In genomic region chr2:120132691-120133090, GRCh38 we compare ENCODE assay signal across 22 cellular contexts.
DNase-seq lines count a peak whose midpoint lies in the region; ATAC-seq, FAIRE-seq and TF ChIP-seq lines count a peak whose summit lies in the region.
"Had no signal": no experiment of that assay in that cellular context is flagged by ENCODE, and none has a peak within 500 bp of the region (broad histone marks: within the 10 kb centered on the region; RNA-seq: fewer than 3 reads in every experiment).

No MANE protein-coding gene starts in this region.

- H3K36me3 ChIP-seq in SJSA1 (0 out of 2 replicates have a peak, but pooled peaks cover 3% of the 10 kb centered on the region), astrocyte (ENCODE audit: insufficient read depth, low read length) (no peaks in the 10 kb centered on the region), mesenchymal stem cell (ENCODE audit: control insufficient read depth in 1 of 2, insufficient read depth in 2 of 2, low read depth in 1 of 2, low read length in 2 of 2) (no peaks in the 10 kb centered on the region), skeletal muscle satellite cell (ENCODE audit: insufficient read depth, low read length) (no peaks in the 10 kb centered on the region)

- no peak overlapping the region for H2BK5ac ChIP-seq in mesenchymal stem cell (ENCODE audit: low read depth, low read length, poor library complexity, severe bottlenecking)

- H3K27ac Mint-ChIP-seq in astrocyte (ENCODE audit: unreplicated experiment) = peak overlapping the region; percentile 92
- H3K27ac Mint-ChIP-seq in effector memory CD8-positive, alpha-beta T cell = no peak overlapping the region
- H3K27ac Mint-ChIP-seq: CD4-positive, alpha-beta memory T cell had no signal

- peaks cover 9% of the 10 kb centered on the region for H3K9me3 Mint-ChIP-seq in astrocyte (ENCODE audit: unreplicated experiment)
- H3K9me3 Mint-ChIP-seq in effector memory CD8-positive, alpha-beta T cell = peaks cover 5 to 16% of the 10 kb centered on the region in 2 donors

- H2BK120ac ChIP-seq in mesenchymal stem cell (ENCODE audit: low read depth, low read length) = no peak overlapping the region

- no peaks in the 10 kb centered on the region for H3K79me1 ChIP-seq in mesenchymal stem cell (replicated peaks; ENCODE audit: low read length, poor library complexity, severe bottlenecking)

- ATAC-seq in GM19397 (IDR thresholded peaks at IDR 0.05; ENCODE audit: unreplicated experiment) = no peak
- no peak for ATAC-seq in effector memory CD8-positive, alpha-beta T cell (replicated peaks)
- ATAC-seq in HG03439 (IDR thresholded peaks at IDR 0.05; ENCODE audit: unreplicated experiment) = no peak
- ATAC-seq: A549, Right ventricle myocardium inferior had no signal

- H3K4ac ChIP-seq in mesenchymal stem cell (ENCODE audit: low read depth in 1 of 2, low read length in 2 of 2) = peak overlapping the region in 1 of 2 experiments; percentile 7

- H3K14ac ChIP-seq in mesenchymal stem cell (ENCODE audit: low read length in 2 of 2) = no peak overlapping the region

- no peak overlapping the region for H4K8ac ChIP-seq in mesenchymal stem cell (ENCODE audit: low read length)

- H2BK12ac ChIP-seq in mesenchymal stem cell (ENCODE audit: low read length in 2 of 2) = no peak overlapping the region

- no peak for DNase-seq in SJSA1 (ENCODE audit: low read depth in 1 of 2, low spot score in 2 of 2)
- peak; percentile 12 for DNase-seq in astrocyte (ENCODE audit: low read depth)
- DNase-seq in mesenchymal stem cell = peak; percentile 12
- no peak for DNase-seq in effector memory CD8-positive, alpha-beta T cell
- DNase-seq: C1 segment of cervical spinal cord; CD4-positive, alpha-beta memory T cell; COR-L47; NCI-H1048; NCI-H1417; NCI-H1930; NCI-H446 treated with DMSO at 0.1 percent for 48 hours; NCI-H526; PC-9; SJCRH30 had no signal

- H3K4me3 ChIP-seq in SJSA1 (no peak overlapping the region), astrocyte (ENCODE audit: insufficient read depth, low read depth, low read length) (no peak overlapping the region), mesenchymal stem cell (ENCODE audit: insufficient read depth in 1 of 2, low read depth in 1 of 2, low read length in 2 of 2) (no peak overlapping the region), skeletal muscle satellite cell (ENCODE audit: low read length) (no peak overlapping the region)
- H3K4me3 ChIP-seq: A549, PC-9, SJCRH30 had no signal

- H3K23ac ChIP-seq in mesenchymal stem cell (ENCODE audit: low read length in 2 of 2) = no peak overlapping the region

- H2AFZ ChIP-seq in astrocyte (ENCODE audit: low read depth, low read length) (no peak overlapping the region), mesenchymal stem cell (ENCODE audit: low read depth, low read length) (no peak overlapping the region)
- H2AFZ ChIP-seq: PC-9 had no signal

- H3K9ac ChIP-seq in astrocyte (ENCODE audit: low read length) = peak overlapping the region; percentile 28
- H3K9ac ChIP-seq in mesenchymal stem cell (ENCODE audit: low read length) = no peak overlapping the region
- H3K9ac ChIP-seq in skeletal muscle satellite cell (ENCODE audit: low read depth, low read length) = no peak overlapping the region

- H3K27me3 Mint-ChIP-seq in astrocyte (ENCODE audit: low read depth, unreplicated experiment) = no peaks in the 10 kb centered on the region
- H3K27me3 Mint-ChIP-seq in effector memory CD8-positive, alpha-beta T cell = peaks cover 0 to 25% of the 10 kb centered on the region in 2 donors

- H3K4me1 ChIP-seq in SJSA1 (replicated peaks) = peaks cover 32% of the 10 kb centered on the region
- peaks cover 23% of the 10 kb centered on the region for H3K4me1 ChIP-seq in astrocyte (ENCODE audit: insufficient read depth, low read length)
- H3K4me1 ChIP-seq in mesenchymal stem cell (ENCODE audit: control insufficient read depth, insufficient read depth, low read depth, low read length) = peaks cover 6% of the 10 kb centered on the region
- H3K4me1 ChIP-seq in skeletal muscle satellite cell (ENCODE audit: control insufficient read depth, insufficient read depth, low read length) = peaks cover 32% of the 10 kb centered on the region
- H3K4me1 ChIP-seq: SJCRH30 had no signal

- peaks cover 34% of the 10 kb centered on the region for H3K4me1 Mint-ChIP-seq in astrocyte (ENCODE audit: low read depth, unreplicated experiment)
- H3K4me1 Mint-ChIP-seq in effector memory CD8-positive, alpha-beta T cell (ENCODE audit: low read depth in 2 of 2) = no peaks in the 10 kb centered on the region
- H3K4me1 Mint-ChIP-seq: CD4-positive, alpha-beta memory T cell had no signal

- H3K27ac ChIP-seq in SJSA1 (peak overlapping the region; percentile 31), astrocyte (ENCODE audit: low read depth, low read length) (peak overlapping the region; percentile 55), mesenchymal stem cell (ENCODE audit: low read length, poor library complexity, severe bottlenecking) (peak overlapping the region; percentile 66)
- H3K27ac ChIP-seq: HL-60, SJCRH30 had no signal

- TF ChIP-seq CTCF in astrocyte (IDR thresholded peaks at IDR 0.05; ENCODE audit: insufficient read depth, low read depth, low read length) = no peak

- no peak overlapping the region for H3K18ac ChIP-seq in mesenchymal stem cell (ENCODE audit: low read depth in 1 of 2, low read length in 2 of 2)

- H2BK15ac ChIP-seq in mesenchymal stem cell (ENCODE audit: low read depth, poor library complexity, severe bottlenecking) = no peak overlapping the region

- H4K20me1 ChIP-seq in astrocyte (ENCODE audit: insufficient read depth, low read length) = no peaks in the 10 kb centered on the region

- H3K4me2 ChIP-seq in astrocyte (ENCODE audit: low read length) (peak overlapping the region; percentile 68), mesenchymal stem cell (ENCODE audit: low read length, poor library complexity, severe bottlenecking) (no peak overlapping the region), skeletal muscle satellite cell (ENCODE audit: low read length) (peak overlapping the region; percentile 38)
- H3K4me2 ChIP-seq: A549 had no signal

- H3K79me2 ChIP-seq in astrocyte (ENCODE audit: insufficient read depth, low read length) = no peaks in the 10 kb centered on the region

- 100% methylated on average over 1 of the region's 1 CpG for WGBS in mesenchymal stem cell

- H3K9me3 ChIP-seq in SJSA1 (replicated peaks) (no peaks in the 10 kb centered on the region), astrocyte (ENCODE audit: insufficient read depth, low read depth, low read length) (no peaks in the 10 kb centered on the region), mesenchymal stem cell (ENCODE audit: control insufficient read depth, low read length) (no peaks in the 10 kb centered on the region), skeletal muscle satellite cell (replicated peaks; ENCODE audit: low read length) (no peaks in the 10 kb centered on the region)
- H3K9me3 ChIP-seq: A549 had no signal

- H4K91ac ChIP-seq in mesenchymal stem cell (ENCODE audit: low read length) = no peak overlapping the region

- H3K27me3 ChIP-seq in SJSA1 (replicated peaks) = no peaks in the 10 kb centered on the region
- H3K27me3 ChIP-seq in astrocyte (ENCODE audit: insufficient read depth, low read length) = peaks cover 2% of the 10 kb centered on the region
- no peaks in the 10 kb centered on the region for H3K27me3 ChIP-seq in mesenchymal stem cell (ENCODE audit: control insufficient read depth in 1 of 2, insufficient read depth in 1 of 2, low read length in 2 of 2)
- no peaks in the 10 kb centered on the region for H3K27me3 ChIP-seq in skeletal muscle satellite cell (ENCODE audit: control insufficient read depth, insufficient read depth, low read length)
- H3K27me3 ChIP-seq: SJCRH30 had no signal

- peak overlapping the region; percentile 76 for H2AK5ac ChIP-seq in mesenchymal stem cell (ENCODE audit: low read length, severe bottlenecking)

- H3K4me3 Mint-ChIP-seq in astrocyte (ENCODE audit: unreplicated experiment) = peak overlapping the region; percentile 30
- no peak overlapping the region for H3K4me3 Mint-ChIP-seq in effector memory CD8-positive, alpha-beta T cell
- H3K4me3 Mint-ChIP-seq: CD4-positive, alpha-beta memory T cell had no signal

- H3K36me3 Mint-ChIP-seq in astrocyte (ENCODE audit: low read depth, unreplicated experiment) = peaks cover 15% of the 10 kb centered on the region
- no peaks in the 10 kb centered on the region for H3K36me3 Mint-ChIP-seq in effector memory CD8-positive, alpha-beta T cell (ENCODE audit: insufficient read depth)

- FAIRE-seq in astrocyte (lab: Jason Lieb, UNC) = no peak
- FAIRE-seq: A549, G401.6, H1 had no signal

Comparison
In these comparisons a context has a peak if more than half of its experiments do, and no peak if none do; other contexts are left out.
1. DNase-seq: peak in astrocyte (single experiment) and mesenchymal stem cell (single experiment); none in SJSA1 (0 of 2) and effector memory CD8-positive, alpha-beta T cell (0 of 3).
2. Peak in every context shown above with its lines, with median percentiles within 50 percentile points of each other: H3K27ac ChIP-seq.